Comparison of ENCODE assay signal across 19 cellular contexts in genomic region chr14:36723551-36723950, GRCh38.
A peak's percentile ranks its signal among the peaks of the same experiment; 100 is the strongest.
DNase-seq lines count a peak whose midpoint lies in the region; ATAC-seq, FAIRE-seq and TF ChIP-seq lines count a peak whose summit lies in the region.
"Had no signal": no experiment of that assay in that cellular context is flagged by ENCODE, and none has a peak within 500 bp of the region (broad histone marks: within the 10 kb centered on the region; RNA-seq: fewer than 3 reads in every experiment).

No MANE protein-coding gene starts in this region.

- no peak overlapping the region for H3K4me3 ChIP-seq in endodermal cell (ENCODE audit: low read length)
- H3K4me3 ChIP-seq in mesendoderm (ENCODE audit: low read length) = no peak overlapping the region

- no peak overlapping the region for H3K27ac Mint-ChIP-seq in endodermal cell
- no peak overlapping the region for H3K27ac Mint-ChIP-seq in natural killer cell
- H3K27ac Mint-ChIP-seq: CD4-positive, alpha-beta T cell; HFFc6; IgD-negative memory B cell had no signal

- H3K27ac ChIP-seq in KOPT-K1 (ENCODE audit: low read depth, low read length, poor library complexity, severe bottlenecking) = peak overlapping the region; percentile 61
- H3K27ac ChIP-seq in endodermal cell (ENCODE audit: low read depth, low read length) = no peak overlapping the region
- H3K27ac ChIP-seq in mesendoderm (ENCODE audit: low read depth, low read length) = no peak overlapping the region
- H3K27ac ChIP-seq: C4-2B had no signal

- no peak overlapping the region for H3K4ac ChIP-seq in mesendoderm (ENCODE audit: low read depth, low read length)

- H3K9me3 ChIP-seq in KOPT-K1 (ENCODE audit: insufficient read depth, low read length, poor library complexity, severe bottlenecking) (no peaks in the 10 kb centered on the region), endodermal cell (ENCODE audit: control insufficient read depth, low read length) (no peaks in the 10 kb centered on the region)
- H3K9me3 ChIP-seq: Caco-2 had no signal

- no peak overlapping the region for H4K8ac ChIP-seq in mesendoderm (ENCODE audit: low read depth, low read length)

- H3K4me1 ChIP-seq in endodermal cell (ENCODE audit: control insufficient read depth, insufficient read depth, low read length) = no peaks in the 10 kb centered on the region
- H3K4me1 ChIP-seq in mesendoderm (ENCODE audit: control insufficient read depth, low read depth, low read length) = peaks cover 14% of the 10 kb centered on the region

- no peak overlapping the region for H4K5ac ChIP-seq in mesendoderm (ENCODE audit: low read length)

- H3K9me3 Mint-ChIP-seq in endodermal cell (no peaks in the 10 kb centered on the region), natural killer cell (peaks cover 5 to 7% of the 10 kb centered on the region in 2 donors)
- H3K9me3 Mint-ChIP-seq: CD4-positive, alpha-beta T cell had no signal

- no peak for FAIRE-seq in urothelium cell line (lab: Jason Lieb, UNC)
- FAIRE-seq: A204.1, D721Med, GM12892, HepG2 had no signal

- H2BK15ac ChIP-seq in mesendoderm (replicated peaks; ENCODE audit: low read depth) = no peak overlapping the region

- H2AK5ac ChIP-seq in mesendoderm (ENCODE audit: low read length) = no peak overlapping the region

- no peaks in the 10 kb centered on the region for H3K36me3 ChIP-seq in KOPT-K1 (ENCODE audit: insufficient read depth, low read length)
- H3K36me3 ChIP-seq in endodermal cell (ENCODE audit: control insufficient read depth, insufficient read depth, low read length) = no peaks in the 10 kb centered on the region
- H3K36me3 ChIP-seq in mesendoderm (ENCODE audit: control insufficient read depth, insufficient read depth, low read length) = no peaks in the 10 kb centered on the region

- no peaks in the 10 kb centered on the region for H3K79me2 ChIP-seq in mesendoderm (ENCODE audit: control insufficient read depth, insufficient read depth, low read length)

- no peak overlapping the region for H3K4me2 ChIP-seq in mesendoderm (ENCODE audit: low read length)

- H3K36me3 Mint-ChIP-seq in endodermal cell (ENCODE audit: low read depth) (no peaks in the 10 kb centered on the region), natural killer cell (no peaks in the 10 kb centered on the region)
- H3K36me3 Mint-ChIP-seq: IgD-negative memory B cell had no signal

- H3K56ac ChIP-seq in mesendoderm (ENCODE audit: low read length) = no peak overlapping the region

- H3K27me3 ChIP-seq in endodermal cell (ENCODE audit: control insufficient read depth, insufficient read depth, low read length, poor library complexity, severe bottlenecking) = no peaks in the 10 kb centered on the region
- H3K27me3 ChIP-seq in mesendoderm (ENCODE audit: insufficient read depth, low read length, poor library complexity) = no peaks in the 10 kb centered on the region

- H3K18ac ChIP-seq in mesendoderm (ENCODE audit: low read length) = no peak overlapping the region

- H3K4me3 Mint-ChIP-seq in endodermal cell (no peak overlapping the region), natural killer cell (no peak overlapping the region)
- H3K4me3 Mint-ChIP-seq: CD4-positive, alpha-beta T cell; HFFc6; IgD-negative memory B cell had no signal

- ATAC-seq in natural killer cell = no peak
- ATAC-seq: HCT116, HepG2 had no signal

- intact Hi-C loops in natural killer cell (cut with micrococcal nuclease) = no loop called here

- H3K4me1 Mint-ChIP-seq in endodermal cell (peaks cover 47% of the 10 kb centered on the region), natural killer cell (no peaks in the 10 kb centered on the region)
- H3K4me1 Mint-ChIP-seq: IgD-negative memory B cell had no signal

- H3K9ac ChIP-seq in endodermal cell (ENCODE audit: extremely low read depth, low read length, poor library complexity, severe bottlenecking) = no peak overlapping the region
- H3K9ac ChIP-seq in mesendoderm (ENCODE audit: low read length) = no peak overlapping the region

- H3K79me1 ChIP-seq in mesendoderm (ENCODE audit: low read length) = no peaks in the 10 kb centered on the region

- no peak overlapping the region for H2BK5ac ChIP-seq in mesendoderm (ENCODE audit: low read length)

- H3K27me3 Mint-ChIP-seq in endodermal cell (ENCODE audit: insufficient read depth) (peaks cover 5% of the 10 kb centered on the region), natural killer cell (ENCODE audit: low read depth in 2 of 2) (no peaks in the 10 kb centered on the region)
- H3K27me3 Mint-ChIP-seq: IgD-negative memory B cell had no signal

- H3K23ac ChIP-seq in mesendoderm (ENCODE audit: low read length) = no peak overlapping the region

- peak; percentile 59 for DNase-seq in endodermal cell
- peak; percentile 68 for DNase-seq in mesendoderm
- DNase-seq in urothelium cell line (ENCODE audit: low spot score) = no peak
- no peak for DNase-seq in HK-2 (ENCODE audit: unreplicated experiment)
- DNase-seq in natural killer cell = no peak
- DNase-seq: AML-193; Caco-2; CD4-positive, alpha-beta T cell; GDM1; GOT3; HFFc6 had no signal

- TF ChIP-seq CTCF in endodermal cell (conservative IDR thresholded peaks at IDR 0.05) (no peak), natural killer cell (IDR thresholded peaks at IDR 0.05) (no peak)

- H2BK120ac ChIP-seq in mesendoderm (ENCODE audit: low read depth, low read length) = no peak overlapping the region

- WGBS in endodermal cell (ENCODE audit: insufficient coverage in 1 of 2, insufficient read length in 1 of 2), 2 experiments = 64 to 81% methylated on average over 2 to 3 of the region's 3 CpGs
- WGBS in mesendoderm (ENCODE audit: extremely low coverage, insufficient coverage, low lambda C conversion rate) = no CpG with 5 or more reads among the region's 3 CpGs

Comparison
In these comparisons a context has a peak if more than half of its experiments do, and no peak if none do; other contexts are left out.
1. DNase-seq: peak in endodermal cell (single experiment) and mesendoderm (single experiment); none in urothelium cell line (single experiment), HK-2 (single experiment) and natural killer cell (single experiment).